In the genomic region with DNA sequence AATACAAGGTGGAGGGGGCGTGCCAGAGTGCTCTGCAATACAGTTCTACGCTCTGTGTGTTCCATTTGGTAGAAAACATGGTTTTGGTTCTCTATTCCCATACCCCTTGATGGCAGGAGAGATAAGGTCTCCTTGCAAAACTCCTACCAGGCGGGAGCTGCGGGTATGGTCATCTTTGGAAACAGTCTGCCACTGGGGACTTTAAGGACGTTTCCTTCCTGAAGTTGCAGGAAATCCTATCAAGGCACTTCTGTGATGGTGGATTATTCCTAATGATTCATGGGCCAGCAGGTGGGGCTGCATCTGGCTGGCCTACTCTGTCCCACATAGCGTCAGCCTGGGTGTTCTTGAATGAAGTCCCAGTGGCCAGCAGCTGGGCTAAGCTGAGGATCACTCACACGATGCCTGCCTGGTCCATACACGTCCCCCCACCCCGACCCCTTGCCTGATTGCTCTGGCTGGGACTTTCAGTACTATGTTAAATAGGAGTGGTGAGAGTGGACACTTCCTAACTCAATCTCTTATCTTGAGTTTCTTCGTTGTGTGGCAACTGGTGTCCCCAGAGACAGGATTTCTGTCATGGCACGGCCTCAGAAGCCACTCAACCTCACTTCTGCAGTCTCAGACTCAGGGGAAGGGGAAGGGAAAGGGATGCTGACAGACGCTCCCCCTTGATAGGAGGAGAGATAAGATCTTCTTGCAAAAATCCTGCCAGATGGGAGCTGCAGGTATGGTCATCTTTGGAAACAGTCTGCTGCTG, we compare ENCODE assay signal across 22 cellular contexts.
A peak's percentile ranks its signal among the peaks of the same experiment; 100 is the strongest.
DNase-seq lines count a peak whose midpoint lies in the region; ATAC-seq and TF ChIP-seq lines count a peak whose summit lies in the region.
"Had no signal": no experiment of that assay in that cellular context is flagged by ENCODE, and none has a peak within 500 bp of the region (broad histone marks: within the 10 kb centered on the region; RNA-seq: fewer than 3 reads in every experiment).

No MANE protein-coding gene starts in this region.

- no peak overlapping the region for H3K4me3 ChIP-seq in HCT116 (replicated peaks in 1 of 2; ENCODE audit: low read depth in 1 of 2, low read length in 2 of 2)
- H3K4me3 ChIP-seq: thyroid gland had no signal

- ATAC-seq in HCT116 = peak; percentile 69
- ATAC-seq in GM18517 (IDR thresholded peaks at IDR 0.05; ENCODE audit: unreplicated experiment) = no peak
- no peak for ATAC-seq in omental fat pad (ENCODE audit: low FRiP score)
- no peak for ATAC-seq in GM19035 (IDR thresholded peaks at IDR 0.05; ENCODE audit: unreplicated experiment)
- no peak for ATAC-seq in HG03521 (IDR thresholded peaks at IDR 0.05; ENCODE audit: unreplicated experiment)
- ATAC-seq: foreskin keratinocyte; Panc1; stimulated activated naive CD8-positive, alpha-beta T cell treated with anti-CD3 and anti-CD28 coated beads, Interleukin-15, Interleukin-2, amounts not matched to agents 100 U/mL and 50 U/mL, for 24 hours had no signal

- H3K9ac ChIP-seq in HCT116 (ENCODE audit: low read length) = no peak overlapping the region

- H3K27ac ChIP-seq in C4-2B (no peak overlapping the region), HCT116 (ENCODE audit: low read depth, low read length) (no peak overlapping the region)
- H3K27ac ChIP-seq: foreskin keratinocyte, thyroid gland had no signal

- POLR2A ChIA-PET in HCT116 (lab: Charles Lee) = no interaction called here

- H3K4me2 ChIP-seq in HCT116 (ENCODE audit: low read length) = no peak overlapping the region

- H3K9me2 ChIP-seq in HCT116 (ENCODE audit: insufficient read depth) = no peaks in the 10 kb centered on the region

- no TSS peak for BruUV-seq in HCT116 (replicated peaks; lab: Mats Ljungman, UMichigan)

- TF ChIP-seq POLR2A in HCT116 (IDR thresholded peaks at IDR 0.05; ENCODE audit: borderline replicate concordance, extremely low read depth, insufficient read depth, insufficient read length) = no peak

- DNase-seq in HCT116 (ENCODE audit: low read depth, low spot score) (no peak), NCI-H82 treated with DMSO at 0.1 percent for 48 hours (lab: John Stamatoyannopoulos, UW; ENCODE audit: unreplicated experiment) (peak; percentile 22), islet precursor cell (peak; percentile 52), omental fat pad (ENCODE audit: low spot score) (no peak)
- DNase-seq: activated CD4-positive, alpha-beta T cell treated with anti-CD3 and anti-CD28 coated beads, Interleukin-2, amount 10 ng/mL, durations not matched to agents 24 days and 14 days; activated naive CD8-positive, alpha-beta T cell treated with anti-CD3 and anti-CD28 coated beads for 36 hours; effector CD4-positive, alpha-beta T cell; erythroblast; foreskin keratinocyte; hypothalamus; KG1; NCI-H1048; NCI-H1930; NK-92 treated with Interleukin-12 subunit alpha and Interleukin-12 subunit beta, amount 100 ng/mL, for 24 hours; stimulated activated CD4-positive, alpha-beta T cell treated with anti-CD3 and anti-CD28 coated beads, Interleukin-4, amount 100 ng/mL, for 4 hours; stimulated activated naive CD8-positive, alpha-beta T cell treated with anti-CD3 and anti-CD28 coated beads, Interleukin-15, Interleukin-2, amounts not matched to agents 100 U/mL and 50 U/mL, for 24 hours; thyroid gland had no signal

- no peaks in the 10 kb centered on the region for H3K36me3 ChIP-seq in HCT116 (ENCODE audit: control insufficient read depth in 1 of 2, insufficient read depth in 2 of 2, low read length in 2 of 2)
- H3K36me3 ChIP-seq: thyroid gland had no signal

- H3K79me2 ChIP-seq in HCT116 (ENCODE audit: insufficient read depth, low read length) = no peaks in the 10 kb centered on the region

- no peak for TF ChIP-seq RAD21 in HCT116 (IDR thresholded peaks at IDR 0.05; ENCODE audit: low read depth)

- H4K20me1 ChIP-seq in HCT116 (ENCODE audit: insufficient read depth) = no peaks in the 10 kb centered on the region

- TF ChIP-seq CTCF in C4-2B (conservative IDR thresholded peaks at IDR 0.05) (peak; percentile 14), HCT116 (IDR thresholded peaks at IDR 0.05 in 2 of 3, conservative IDR thresholded peaks at IDR 0.05 in 1 of 3; ENCODE audit: borderline replicate concordance in 1 of 3, insufficient read depth in 1 of 3, low read depth in 2 of 3, low read length in 2 of 3) (no peak; a peak in 2 of 6 replicates), omental fat pad (IDR thresholded peaks at IDR 0.05) (no peak)

- CTCF ChIA-PET in HCT116 (lab: Charles Lee) = interaction anchor here (1.0 kb wide), 1 partner anchor 51 kb away, joined by 6 read pairs; no protein-coding TSS in a partner anchor

- H3K4me1 ChIP-seq in HCT116 (ENCODE audit: control insufficient read depth in 1 of 2, insufficient read depth in 2 of 2, low read length in 2 of 2) = no peaks in the 10 kb centered on the region
- H3K4me1 ChIP-seq: foreskin keratinocyte, thyroid gland had no signal

- intact Hi-C loops in HCT116 (cut with micrococcal nuclease) = no loop called here

- H3K9me3 ChIP-seq in HCT116 (ENCODE audit: control insufficient read depth in 1 of 2, insufficient read depth in 1 of 2, low read depth in 1 of 2, low read length in 2 of 2) = no peaks in the 10 kb centered on the region
- H3K9me3 ChIP-seq: thyroid gland had no signal

- RAD21 ChIA-PET in HCT116 (lab: Charles Lee; ENCODE audit: low non-redundant PET in 1 of 2, low total read pairs in 2 of 2, uncharacterized antibody in 2 of 2, unreplicated experiment in 2 of 2) = no interaction called here

- no peak overlapping the region for H2AFZ ChIP-seq in HCT116 (ENCODE audit: low read depth, low read length, poor library complexity, severe bottlenecking)

- H3K27me3 ChIP-seq in HCT116 (ENCODE audit: insufficient read depth, low read length) = peaks cover 79% of the 10 kb centered on the region
- H3K27me3 ChIP-seq: thyroid gland had no signal

TF ChIP-seq in HCT116, 20 proteins besides CTCF, POLR2A, EP300 and RAD21:
- no peak for TF ChIP-seq SP1 (IDR thresholded peaks at IDR 0.05; ENCODE audit: low read depth)
- TF ChIP-seq CBX3 (IDR thresholded peaks at IDR 0.05; ENCODE audit: low read depth) = no peak
- no peak for TF ChIP-seq JUND (IDR thresholded peaks at IDR 0.05)
- no peak for TF ChIP-seq FOSL1 (IDR thresholded peaks at IDR 0.05; ENCODE audit: low read depth)
- TF ChIP-seq, protein P1, sequence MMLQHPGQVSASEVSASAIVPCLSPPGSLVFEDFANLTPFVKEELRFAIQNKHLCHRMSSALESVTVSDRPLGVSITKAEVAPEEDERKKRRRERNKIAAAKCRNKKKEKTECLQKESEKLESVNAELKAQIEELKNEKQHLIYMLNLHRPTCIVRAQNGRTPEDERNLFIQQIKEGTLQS (IDR thresholded peaks at IDR 0.05) = no peak
- no peak for TF ChIP-seq SIN3A (IDR thresholded peaks at IDR 0.05; ENCODE audit: low read depth)
- no peak for TF ChIP-seq ELF1 (IDR thresholded peaks at IDR 0.05; ENCODE audit: borderline replicate concordance, low read depth)
- TF ChIP-seq, protein P2, sequence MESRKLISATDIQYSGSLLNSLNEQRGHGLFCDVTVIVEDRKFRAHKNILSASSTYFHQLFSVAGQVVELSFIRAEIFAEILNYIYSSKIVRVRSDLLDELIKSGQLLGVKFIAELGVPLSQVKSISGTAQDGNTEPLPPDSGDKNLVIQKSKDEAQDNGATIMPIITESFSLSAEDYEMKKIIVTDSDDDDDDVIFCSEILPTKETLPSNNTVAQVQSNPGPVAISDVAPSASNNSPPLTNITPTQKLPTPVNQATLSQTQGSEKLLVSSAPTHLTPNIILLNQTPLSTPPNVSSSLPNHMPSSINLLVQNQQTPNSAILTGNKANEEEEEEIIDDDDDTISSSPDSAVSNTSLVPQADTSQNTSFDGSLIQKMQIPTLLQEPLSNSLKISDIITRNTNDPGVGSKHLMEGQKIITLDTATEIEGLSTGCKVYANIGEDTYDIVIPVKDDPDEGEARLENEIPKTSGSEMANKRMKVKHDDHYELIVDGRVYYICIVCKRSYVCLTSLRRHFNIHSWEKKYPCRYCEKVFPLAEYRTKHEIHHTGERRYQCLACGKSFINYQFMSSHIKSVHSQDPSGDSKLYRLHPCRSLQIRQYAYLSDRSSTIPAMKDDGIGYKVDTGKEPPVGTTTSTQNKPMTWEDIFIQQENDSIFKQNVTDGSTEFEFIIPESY (IDR thresholded peaks at IDR 0.05; ENCODE audit: extremely low read depth, insufficient replicate concordance, low read length) = no peak
- TF ChIP-seq, protein P3, sequence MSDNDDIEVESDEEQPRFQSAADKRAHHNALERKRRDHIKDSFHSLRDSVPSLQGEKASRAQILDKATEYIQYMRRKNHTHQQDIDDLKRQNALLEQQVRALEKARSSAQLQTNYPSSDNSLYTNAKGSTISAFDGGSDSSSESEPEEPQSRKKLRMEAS (IDR thresholded peaks at IDR 0.05) = no peak
- TF ChIP-seq, protein P4, sequence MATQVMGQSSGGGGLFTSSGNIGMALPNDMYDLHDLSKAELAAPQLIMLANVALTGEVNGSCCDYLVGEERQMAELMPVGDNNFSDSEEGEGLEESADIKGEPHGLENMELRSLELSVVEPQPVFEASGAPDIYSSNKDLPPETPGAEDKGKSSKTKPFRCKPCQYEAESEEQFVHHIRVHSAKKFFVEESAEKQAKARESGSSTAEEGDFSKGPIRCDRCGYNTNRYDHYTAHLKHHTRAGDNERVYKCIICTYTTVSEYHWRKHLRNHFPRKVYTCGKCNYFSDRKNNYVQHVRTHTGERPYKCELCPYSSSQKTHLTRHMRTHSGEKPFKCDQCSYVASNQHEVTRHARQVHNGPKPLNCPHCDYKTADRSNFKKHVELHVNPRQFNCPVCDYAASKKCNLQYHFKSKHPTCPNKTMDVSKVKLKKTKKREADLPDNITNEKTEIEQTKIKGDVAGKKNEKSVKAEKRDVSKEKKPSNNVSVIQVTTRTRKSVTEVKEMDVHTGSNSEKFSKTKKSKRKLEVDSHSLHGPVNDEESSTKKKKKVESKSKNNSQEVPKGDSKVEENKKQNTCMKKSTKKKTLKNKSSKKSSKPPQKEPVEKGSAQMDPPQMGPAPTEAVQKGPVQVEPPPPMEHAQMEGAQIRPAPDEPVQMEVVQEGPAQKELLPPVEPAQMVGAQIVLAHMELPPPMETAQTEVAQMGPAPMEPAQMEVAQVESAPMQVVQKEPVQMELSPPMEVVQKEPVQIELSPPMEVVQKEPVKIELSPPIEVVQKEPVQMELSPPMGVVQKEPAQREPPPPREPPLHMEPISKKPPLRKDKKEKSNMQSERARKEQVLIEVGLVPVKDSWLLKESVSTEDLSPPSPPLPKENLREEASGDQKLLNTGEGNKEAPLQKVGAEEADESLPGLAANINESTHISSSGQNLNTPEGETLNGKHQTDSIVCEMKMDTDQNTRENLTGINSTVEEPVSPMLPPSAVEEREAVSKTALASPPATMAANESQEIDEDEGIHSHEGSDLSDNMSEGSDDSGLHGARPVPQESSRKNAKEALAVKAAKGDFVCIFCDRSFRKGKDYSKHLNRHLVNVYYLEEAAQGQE (IDR thresholded peaks at IDR 0.05; ENCODE audit: low read depth) = no peak

Comparison
In these comparisons a context has a peak if more than half of its experiments do, and no peak if none do; other contexts are left out.
1. DNase-seq: peak in NCI-H82 treated with DMSO at 0.1 percent for 48 hours (single experiment) and islet precursor cell (single experiment); none in HCT116 (single experiment) and omental fat pad (single experiment).